8 cellular contexts compared by ENCODE assay signal in genomic region chr2:223943561-223944008, GRCh38. TPM values are rescaled to one million over a fixed set of nuclear protein-coding genes. Genes with fewer than 3 reads are reported as not detected.
DNase-seq lines count a peak whose midpoint lies in the region; ATAC-seq and TF ChIP-seq lines count a peak whose summit lies in the region.

No MANE protein-coding gene starts in this region.

- peaks cover 28% of the 10 kb centered on the region for H3K36me3 Mint-ChIP-seq in activated naive CD8-positive, alpha-beta T cell treated with anti-CD3 and anti-CD28 coated beads, Interleukin-2, amount 10 ng/mL, durations not matched to agents 7 days and 5 days
- peaks cover 35% of the 10 kb centered on the region for H3K36me3 Mint-ChIP-seq in stimulated activated memory B cell treated with anti-CD40 and anti-IgM and Interleukin-4, amounts not matched to agents 10 μg/mL and 1 μg/mL and 100 μg/mL, for 72 hours

- CTCF ChIA-PET in HCT116 (lab: Charles Lee) = no interaction called here

- no TSS peak for BruUV-seq in HCT116 (replicated peaks; lab: Mats Ljungman, UMichigan)

- in situ Hi-C loops in ACHN (cut with HindIII; ENCODE audit: low pct_ligation_motif_present, low pct_unique_long_range_greater_than_20kb, low sequenced_read_pairs) = no loop called here

- TF ChIP-seq POLR2A in HCT116 (IDR thresholded peaks at IDR 0.05; ENCODE audit: borderline replicate concordance, extremely low read depth, insufficient read depth, insufficient read length) = no peak

- DNase-seq in ACHN (peak; percentile 58), HCT116 (ENCODE audit: low read depth, low spot score) (no peak), DMS79 (lab: John Stamatoyannopoulos, UW) (no peak), MM.1S (no peak)
- DNase-seq in activated naive CD8-positive, alpha-beta T cell treated with anti-CD3 and anti-CD28 coated beads, Interleukin-2, amount 10 ng/mL, durations not matched to agents 7 days and 5 days = no peak

- TF ChIP-seq RAD21 in HCT116 (IDR thresholded peaks at IDR 0.05; ENCODE audit: low read depth) = no peak

- H3K4me3 ChIP-seq in HCT116 (replicated peaks in 1 of 2; ENCODE audit: low read depth in 1 of 2, low read length in 2 of 2) = peak overlapping the region; percentile 75 to 95
- H3K4me3 ChIP-seq in iPS-18c (ENCODE audit: insufficient read depth, low read depth, low read length) = peak overlapping the region; percentile 97
- H3K4me3 ChIP-seq in MM.1S (ENCODE audit: low read length) = no peak overlapping the region

- H3K27ac Mint-ChIP-seq in activated naive CD8-positive, alpha-beta T cell treated with anti-CD3 and anti-CD28 coated beads, Interleukin-2, amount 10 ng/mL, durations not matched to agents 7 days and 5 days = peak overlapping the region; percentile 96
- H3K27ac Mint-ChIP-seq in stimulated activated memory B cell treated with anti-CD40 and anti-IgM and Interleukin-4, amounts not matched to agents 10 μg/mL and 1 μg/mL and 100 μg/mL, for 72 hours = peak overlapping the region; percentile 98

- H3K4me1 ChIP-seq in HCT116 (ENCODE audit: control insufficient read depth in 1 of 2, insufficient read depth in 2 of 2, low read length in 2 of 2) (peaks cover 18 to 38% of the 10 kb centered on the region in 2 experiments), MM.1S (ENCODE audit: low read length) (no peaks in the 10 kb centered on the region)

- H3K36me3 ChIP-seq in HCT116 (ENCODE audit: control insufficient read depth in 1 of 2, insufficient read depth in 2 of 2, low read length in 2 of 2) = no peaks in the 10 kb centered on the region
- H3K36me3 ChIP-seq in MM.1S (replicated peaks; ENCODE audit: insufficient read depth, low read length) = no peaks in the 10 kb centered on the region

- no peak overlapping the region for H2AFZ ChIP-seq in HCT116 (ENCODE audit: low read depth, low read length, poor library complexity, severe bottlenecking)
- H2AFZ ChIP-seq in MM.1S (ENCODE audit: low read length) = no peak overlapping the region

- TF ChIP-seq CTCF in HCT116 (IDR thresholded peaks at IDR 0.05 in 2 of 3, conservative IDR thresholded peaks at IDR 0.05 in 1 of 3; ENCODE audit: borderline replicate concordance in 1 of 3, insufficient read depth in 1 of 3, low read depth in 2 of 3, low read length in 2 of 3) (no peak), MM.1S (IDR thresholded peaks at IDR 0.05; ENCODE audit: low read length) (no peak)

- H3K79me2 ChIP-seq in HCT116 (ENCODE audit: insufficient read depth, low read length) (peaks cover 51% of the 10 kb centered on the region), MM.1S (ENCODE audit: low read length) (peaks cover 38% of the 10 kb centered on the region)

- ATAC-seq in HCT116 = no peak
- no peak for ATAC-seq in activated naive CD8-positive, alpha-beta T cell treated with anti-CD3 and anti-CD28 coated beads, Interleukin-2, amount 10 ng/mL, durations not matched to agents 7 days and 5 days (ENCODE audit: low read depth)
- no peak for ATAC-seq in stimulated activated memory B cell treated with anti-CD40 and anti-IgM and Interleukin-4, amounts not matched to agents 10 μg/mL and 1 μg/mL and 100 μg/mL, for 72 hours
- ATAC-seq in GM18502 (IDR thresholded peaks at IDR 0.05; ENCODE audit: poor library complexity, unreplicated experiment) = no peak

- no peaks in the 10 kb centered on the region for H4K20me1 ChIP-seq in HCT116 (ENCODE audit: insufficient read depth)
- H4K20me1 ChIP-seq in MM.1S (ENCODE audit: insufficient read depth, low read length) = no peaks in the 10 kb centered on the region

- H3K4me3 Mint-ChIP-seq in activated naive CD8-positive, alpha-beta T cell treated with anti-CD3 and anti-CD28 coated beads, Interleukin-2, amount 10 ng/mL, durations not matched to agents 7 days and 5 days = peak overlapping the region; percentile 94
- H3K4me3 Mint-ChIP-seq in stimulated activated memory B cell treated with anti-CD40 and anti-IgM and Interleukin-4, amounts not matched to agents 10 μg/mL and 1 μg/mL and 100 μg/mL, for 72 hours = peak overlapping the region; percentile 94

- H3K9me3 Mint-ChIP-seq in activated naive CD8-positive, alpha-beta T cell treated with anti-CD3 and anti-CD28 coated beads, Interleukin-2, amount 10 ng/mL, durations not matched to agents 7 days and 5 days = no peaks in the 10 kb centered on the region
- H3K9me3 Mint-ChIP-seq in stimulated activated memory B cell treated with anti-CD40 and anti-IgM and Interleukin-4, amounts not matched to agents 10 μg/mL and 1 μg/mL and 100 μg/mL, for 72 hours = no peaks in the 10 kb centered on the region

- H3K9me3 ChIP-seq in HCT116 (ENCODE audit: control insufficient read depth in 1 of 2, insufficient read depth in 1 of 2, low read depth in 1 of 2, low read length in 2 of 2) = no peaks in the 10 kb centered on the region
- H3K9me3 ChIP-seq in iPS-18c (ENCODE audit: control insufficient read depth, insufficient read depth, low read length) = no peaks in the 10 kb centered on the region
- H3K9me3 ChIP-seq in MM.1S (replicated peaks; ENCODE audit: insufficient read depth, low read length) = no peaks in the 10 kb centered on the region

- H3K9ac ChIP-seq in HCT116 (ENCODE audit: low read length) (peak overlapping the region; percentile 88), MM.1S (ENCODE audit: low read length) (no peak overlapping the region)

- H3K27ac ChIP-seq in HCT116 (ENCODE audit: low read depth, low read length) = peak overlapping the region; percentile 74; the same call in 1 of the 2 replicates
- H3K27ac ChIP-seq in MM.1S (ENCODE audit: low read length) = no peak overlapping the region

- intact Hi-C loops in HCT116 (cut with micrococcal nuclease) = loop anchor here (10.0 kb wide), 2 partner anchors 109 to 249 kb away; partner anchors contain the start of gene AP1S3

- POLR2A ChIA-PET in HCT116 (lab: Charles Lee) = interaction anchor here (0.7 kb wide), 1 partner anchor 214 kb away, joined by 4 read pairs; no protein-coding TSS in a partner anchor
- POLR2A ChIA-PET in activated naive CD8-positive, alpha-beta T cell treated with anti-CD3 and anti-CD28 coated beads, Interleukin-2, amount 10 ng/mL, durations not matched to agents 7 days and 5 days (lab: Charles Lee) = interaction anchor here (4.4 kb wide), 1 partner anchor 12 kb away, joined by 35 read pairs; the partner anchor contains the start of gene MRPL44

- no peaks in the 10 kb centered on the region for H3K27me3 ChIP-seq in HCT116 (ENCODE audit: insufficient read depth, low read length)
- no peaks in the 10 kb centered on the region for H3K27me3 ChIP-seq in MM.1S (replicated peaks; ENCODE audit: insufficient read depth, low read length)

- H3K4me2 ChIP-seq in HCT116 (ENCODE audit: low read length) (peak overlapping the region; percentile 88), MM.1S (ENCODE audit: low read depth, low read length) (no peak overlapping the region; the same call in 1 of the 2 replicates)

- H3K4me1 Mint-ChIP-seq in activated naive CD8-positive, alpha-beta T cell treated with anti-CD3 and anti-CD28 coated beads, Interleukin-2, amount 10 ng/mL, durations not matched to agents 7 days and 5 days = peaks cover 42% of the 10 kb centered on the region
- peaks cover 65% of the 10 kb centered on the region for H3K4me1 Mint-ChIP-seq in stimulated activated memory B cell treated with anti-CD40 and anti-IgM and Interleukin-4, amounts not matched to agents 10 μg/mL and 1 μg/mL and 100 μg/mL, for 72 hours

- no peaks in the 10 kb centered on the region for H3K27me3 Mint-ChIP-seq in activated naive CD8-positive, alpha-beta T cell treated with anti-CD3 and anti-CD28 coated beads, Interleukin-2, amount 10 ng/mL, durations not matched to agents 7 days and 5 days
- no peaks in the 10 kb centered on the region for H3K27me3 Mint-ChIP-seq in stimulated activated memory B cell treated with anti-CD40 and anti-IgM and Interleukin-4, amounts not matched to agents 10 μg/mL and 1 μg/mL and 100 μg/mL, for 72 hours

- RAD21 ChIA-PET in HCT116 (lab: Charles Lee; ENCODE audit: low non-redundant PET in 1 of 2, low total read pairs in 2 of 2, uncharacterized antibody in 2 of 2, unreplicated experiment in 2 of 2) = interaction anchor here (0.6 to 1.2 kb wide), 2 partner anchors 11 to 82 kb away, joined by 3 read pairs; no protein-coding TSS in a partner anchor

- no peaks in the 10 kb centered on the region for H3F3A ChIP-seq in MM.1S (ENCODE audit: insufficient read depth, low read length)

- H3K9me2 ChIP-seq in HCT116 (ENCODE audit: insufficient read depth) = no peaks in the 10 kb centered on the region
- no peaks in the 10 kb centered on the region for H3K9me2 ChIP-seq in MM.1S (replicated peaks; ENCODE audit: insufficient read depth, low read length)

TF ChIP-seq in HCT116, 20 proteins besides CTCF, POLR2A, EP300 and RAD21:
- TF ChIP-seq SIN3A (IDR thresholded peaks at IDR 0.05; ENCODE audit: low read depth) (no peak), SP1 (IDR thresholded peaks at IDR 0.05; ENCODE audit: low read depth) (no peak), YY1 (IDR thresholded peaks at IDR 0.05; ENCODE audit: extremely low read depth, insufficient replicate concordance, low read depth, low read length) (no peak), SRF (IDR thresholded peaks at IDR 0.05; ENCODE audit: low read depth) (no peak), EZH2phosphoT487 (IDR thresholded peaks at IDR 0.05; ENCODE audit: borderline replicate concordance) (no peak), EZH2 (IDR thresholded peaks at IDR 0.05) (no peak), ZNF274 (IDR thresholded peaks at IDR 0.05; ENCODE audit: low read depth, low read length) (no peak), CEBPB (IDR thresholded peaks at IDR 0.05; ENCODE audit: low read depth) (no peak), ZFX (IDR thresholded peaks at IDR 0.05) (no peak)
- TF ChIP-seq, protein P1, sequence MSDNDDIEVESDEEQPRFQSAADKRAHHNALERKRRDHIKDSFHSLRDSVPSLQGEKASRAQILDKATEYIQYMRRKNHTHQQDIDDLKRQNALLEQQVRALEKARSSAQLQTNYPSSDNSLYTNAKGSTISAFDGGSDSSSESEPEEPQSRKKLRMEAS (IDR thresholded peaks at IDR 0.05) = no peak

RNA-seq across cellular contexts. Expression of gene WDFY1, which starts 1.6 kb away (rescaled TPM):
- 44.7 TPM for total RNA-seq in HCT116 (2021; ENCODE audit: unreplicated experiment)
- polyA plus RNA-seq in HCT116 (2012) = 41.8 and 56.0 TPM in 2 replicates
- total RNA-seq in activated naive CD8-positive, alpha-beta T cell treated with anti-CD3 and anti-CD28 coated beads, Interleukin-2, amount 10 ng/mL, durations not matched to agents 7 days and 5 days = 10 to 100 TPM; 58.8 to 59.1 TPM

RNA-seq across cellular contexts. Expression of gene MRPL44, which starts 13.7 kb away (rescaled TPM):
- 45.8 TPM for total RNA-seq in HCT116 (2021; ENCODE audit: unreplicated experiment)
- polyA plus RNA-seq in HCT116 (2012) = 18.2 and 24.1 TPM in 2 replicates
- total RNA-seq in activated naive CD8-positive, alpha-beta T cell treated with anti-CD3 and anti-CD28 coated beads, Interleukin-2, amount 10 ng/mL, durations not matched to agents 7 days and 5 days = 10 to 100 TPM; 28.3 to 29.0 TPM
